Comparison of ENCODE assay signal across 7 cellular contexts in genomic region chr6:156579564-156579963, GRCh38.
"Had no signal": no experiment of that assay in that cellular context is flagged by ENCODE, and none has a peak within 500 bp of the region (broad histone marks: within the 10 kb centered on the region; RNA-seq: fewer than 3 reads in every experiment).

No MANE protein-coding gene starts in this region.

- H3K9ac ChIP-seq: KMS-11 had no signal

- H3K27ac ChIP-seq: HL-60, KMS-11 had no signal

- DNase-seq: IMR-90, KBM-7, KG1 had no signal

- H3K4me3 ChIP-seq: K562 had no signal

- ATAC-seq: K562 had no signal

- FAIRE-seq: HTR-8/SVneo, K562 had no signal

- H3K4me2 ChIP-seq: KMS-11 had no signal
